ENCODE assay signal across 19 cellular contexts in genomic region chr12:15996948-15997347, GRCh38.
DNase-seq lines count a peak whose midpoint lies in the region; ATAC-seq, FAIRE-seq and TF ChIP-seq lines count a peak whose summit lies in the region.
"Had no signal": no experiment of that assay in that cellular context is flagged by ENCODE, and none has a peak within 500 bp of the region (broad histone marks: within the 10 kb centered on the region; RNA-seq: fewer than 3 reads in every experiment).

No MANE protein-coding gene starts in this region.

- no peaks in the 10 kb centered on the region for H3K9me2 ChIP-seq in PC-3 (replicated peaks; ENCODE audit: low read length)

- H3K4me3 Mint-ChIP-seq in natural killer cell treated with Interleukin-12 subunit alpha and Interleukin-12 subunit beta and Interleukin-15 and Interleukin-18, amount 100 ng/mL, for 72 hours = no peak overlapping the region
- no peak overlapping the region for H3K4me3 Mint-ChIP-seq in activated T-helper 1 cell treated with anti-CD3 and anti-CD28 coated beads, Interleukin-12 subunit alpha, Interleukin-12 subunit beta, Interleukin-2, Interleukin-4 antibody, amounts not matched to agents 30 ng/mL and 10 ng/mL and 1 ng/mL, durations not matched to agents 14 hours and 24 hours and 36 hours
- H3K4me3 Mint-ChIP-seq: CD14-positive monocyte; CD8-positive, alpha-beta T cell; H9 had no signal

- peak; percentile 62 for FAIRE-seq in small intestine (lab: Jason Lieb, UNC)
- FAIRE-seq: A549, GM19239, HepG2, HTR-8/SVneo had no signal

- no peak overlapping the region for H3K9ac ChIP-seq in PC-3 (ENCODE audit: low read length)

- peaks cover 10% of the 10 kb centered on the region for H3K36me3 Mint-ChIP-seq in natural killer cell treated with Interleukin-12 subunit alpha and Interleukin-12 subunit beta and Interleukin-15 and Interleukin-18, amount 100 ng/mL, for 72 hours
- H3K36me3 Mint-ChIP-seq in activated T-helper 1 cell treated with anti-CD3 and anti-CD28 coated beads, Interleukin-12 subunit alpha, Interleukin-12 subunit beta, Interleukin-2, Interleukin-4 antibody, amounts not matched to agents 30 ng/mL and 10 ng/mL and 1 ng/mL, durations not matched to agents 14 hours and 24 hours and 36 hours (ENCODE audit: low read depth) = no peaks in the 10 kb centered on the region

- H3K27ac Mint-ChIP-seq in natural killer cell treated with Interleukin-12 subunit alpha and Interleukin-12 subunit beta and Interleukin-15 and Interleukin-18, amount 100 ng/mL, for 72 hours = no peak overlapping the region
- no peak overlapping the region for H3K27ac Mint-ChIP-seq in activated T-helper 1 cell treated with anti-CD3 and anti-CD28 coated beads, Interleukin-12 subunit alpha, Interleukin-12 subunit beta, Interleukin-2, Interleukin-4 antibody, amounts not matched to agents 30 ng/mL and 10 ng/mL and 1 ng/mL, durations not matched to agents 14 hours and 24 hours and 36 hours
- H3K27ac Mint-ChIP-seq: CD14-positive monocyte; CD8-positive, alpha-beta T cell; H9 had no signal

- H3K4me1 ChIP-seq in PC-3 (ENCODE audit: insufficient read depth, low read length) (no peaks in the 10 kb centered on the region), small intestine (ENCODE audit: control insufficient read depth in 2 of 2, insufficient read depth in 1 of 2, low read depth in 1 of 2, low read length in 1 of 2) (no peaks in the 10 kb centered on the region)
- H3K4me1 ChIP-seq: A549, Caco-2 had no signal

- intact Hi-C loops in PC-3 (cut with micrococcal nuclease) = no loop called here
- intact Hi-C loops in left colon (cut with DNase I, micrococcal nuclease) = no loop called here
- intact Hi-C loops in activated T-helper 1 cell treated with anti-CD3 and anti-CD28 coated beads, Interleukin-12 subunit alpha, Interleukin-12 subunit beta, Interleukin-2, Interleukin-4 antibody, amounts not matched to agents 30 ng/mL and 10 ng/mL and 1 ng/mL, durations not matched to agents 14 hours and 24 hours and 36 hours (cut with micrococcal nuclease) = no loop called here

- ATAC-seq in PC-3 (peak; percentile 38), left colon (peak; percentile 92)
- ATAC-seq in natural killer cell treated with Interleukin-12 subunit alpha and Interleukin-12 subunit beta and Interleukin-15 and Interleukin-18, amount 100 ng/mL, for 72 hours = no peak
- ATAC-seq: CD8-positive, alpha-beta T cell; HepG2 had no signal

- H3K4me1 Mint-ChIP-seq in natural killer cell treated with Interleukin-12 subunit alpha and Interleukin-12 subunit beta and Interleukin-15 and Interleukin-18, amount 100 ng/mL, for 72 hours (ENCODE audit: low read depth in 2 of 2) = peaks cover 0 to 3% of the 10 kb centered on the region in 2 donors
- H3K4me1 Mint-ChIP-seq in activated T-helper 1 cell treated with anti-CD3 and anti-CD28 coated beads, Interleukin-12 subunit alpha, Interleukin-12 subunit beta, Interleukin-2, Interleukin-4 antibody, amounts not matched to agents 30 ng/mL and 10 ng/mL and 1 ng/mL, durations not matched to agents 14 hours and 24 hours and 36 hours (ENCODE audit: low read depth) = no peaks in the 10 kb centered on the region
- H3K4me1 Mint-ChIP-seq: CD14-positive monocyte, H9 had no signal

- DNase-seq in PC-3 = no peak
- DNase-seq in fibroblast of peridontal ligament (ENCODE audit: extremely low read depth) = peak; percentile 8
- DNase-seq in left colon = no peak
- DNase-seq in small intestine = peak; percentile 71
- DNase-seq in epidermal melanocyte (ENCODE audit: insufficient read length, low spot score) = no peak
- no peak for DNase-seq in natural killer cell treated with Interleukin-12 subunit alpha and Interleukin-12 subunit beta and Interleukin-15 and Interleukin-18, amount 100 ng/mL, for 72 hours (ENCODE audit: low spot score)
- no peak for DNase-seq in activated T-helper 1 cell treated with anti-CD3 and anti-CD28 coated beads, Interleukin-12 subunit alpha, Interleukin-12 subunit beta, Interleukin-2, Interleukin-4 antibody, amounts not matched to agents 30 ng/mL and 10 ng/mL and 1 ng/mL, durations not matched to agents 14 hours and 24 hours and 36 hours (ENCODE audit: low spot score)
- DNase-seq in NCI-H524 treated with DMSO at 0.1 percent for 48 hours (lab: John Stamatoyannopoulos, UW) = no peak
- DNase-seq: CD8-positive, alpha-beta T cell; DND-41; GF-D8; GOT3 had no signal

- H3K27ac ChIP-seq in PC-3 (ENCODE audit: low read length) (no peak overlapping the region), small intestine (ENCODE audit: low read depth in 1 of 2, low read length in 1 of 2) (no peak overlapping the region)
- H3K27ac ChIP-seq: A549 had no signal

- H3K9me3 Mint-ChIP-seq in natural killer cell treated with Interleukin-12 subunit alpha and Interleukin-12 subunit beta and Interleukin-15 and Interleukin-18, amount 100 ng/mL, for 72 hours = no peaks in the 10 kb centered on the region
- no peaks in the 10 kb centered on the region for H3K9me3 Mint-ChIP-seq in activated T-helper 1 cell treated with anti-CD3 and anti-CD28 coated beads, Interleukin-12 subunit alpha, Interleukin-12 subunit beta, Interleukin-2, Interleukin-4 antibody, amounts not matched to agents 30 ng/mL and 10 ng/mL and 1 ng/mL, durations not matched to agents 14 hours and 24 hours and 36 hours
- H3K9me3 Mint-ChIP-seq: CD14-positive monocyte; CD8-positive, alpha-beta T cell; H9 had no signal

- no peaks in the 10 kb centered on the region for H4K20me1 ChIP-seq in PC-3 (ENCODE audit: low read length)

- no peak overlapping the region for H3K4me2 ChIP-seq in PC-3 (ENCODE audit: low read length)
- H3K4me2 ChIP-seq: A549 had no signal

- H3K4me3 ChIP-seq in PC-3 (ENCODE audit: low read length) (no peak overlapping the region), small intestine (ENCODE audit: low read depth in 1 of 2, low read length in 2 of 2) (no peak overlapping the region)
- H3K4me3 ChIP-seq: A549 had no signal

- no peaks in the 10 kb centered on the region for H3F3A ChIP-seq in PC-3 (ENCODE audit: low read length, unreplicated experiment)

- no peak for TF ChIP-seq CTCF in PC-3 (conservative IDR thresholded peaks at IDR 0.05; ENCODE audit: low read depth, low read length)

- H3K9me3 ChIP-seq in PC-3 (ENCODE audit: low read length) (no peaks in the 10 kb centered on the region), small intestine (ENCODE audit: control insufficient read depth, low read depth) (no peaks in the 10 kb centered on the region)
- H3K9me3 ChIP-seq: A549, Caco-2 had no signal

- no peaks in the 10 kb centered on the region for H3K79me2 ChIP-seq in PC-3 (ENCODE audit: low read length)

- WGBS in small intestine, 3 donors = 17 to 63% (median 57%) methylated on average over 1 of the region's 1 CpG

- H3K27me3 Mint-ChIP-seq in natural killer cell treated with Interleukin-12 subunit alpha and Interleukin-12 subunit beta and Interleukin-15 and Interleukin-18, amount 100 ng/mL, for 72 hours = no peaks in the 10 kb centered on the region
- no peaks in the 10 kb centered on the region for H3K27me3 Mint-ChIP-seq in activated T-helper 1 cell treated with anti-CD3 and anti-CD28 coated beads, Interleukin-12 subunit alpha, Interleukin-12 subunit beta, Interleukin-2, Interleukin-4 antibody, amounts not matched to agents 30 ng/mL and 10 ng/mL and 1 ng/mL, durations not matched to agents 14 hours and 24 hours and 36 hours (ENCODE audit: insufficient read depth)

- BruUV-seq in PC-3 (replicated peaks; lab: Mats Ljungman, UMichigan) = no TSS peak

- H3K36me3 ChIP-seq in PC-3 (ENCODE audit: low read depth, low read length) (no peaks in the 10 kb centered on the region), small intestine (ENCODE audit: control insufficient read depth in 2 of 2, insufficient read depth in 2 of 2, low read length in 2 of 2) (peaks cover 0 to 4% of the 10 kb centered on the region in 2 donors)

- no peak overlapping the region for H2AFZ ChIP-seq in PC-3 (ENCODE audit: low read length)

- H3K27me3 ChIP-seq in PC-3 (ENCODE audit: low read length) (no peaks in the 10 kb centered on the region), small intestine (ENCODE audit: control insufficient read depth in 2 of 2, insufficient read depth in 2 of 2, low read length in 2 of 2) (no peaks in the 10 kb centered on the region)

- CTCF ChIA-PET in PC-3 (lab: Charles Lee) = no interaction called here

- POLR2A ChIA-PET in PC-3 (lab: Charles Lee; ENCODE audit: unreplicated experiment) = no interaction called here

Comparison
In these comparisons a context has a peak if more than half of its experiments do, and no peak if none do; other contexts are left out.
1. ATAC-seq: peak in PC-3 (single experiment) and left colon (single experiment); none in natural killer cell treated with Interleukin-12 subunit alpha and Interleukin-12 subunit beta and Interleukin-15 and Interleukin-18, amount 100 ng/mL, for 72 hours (0 of 2).
2. DNase-seq: peak in fibroblast of peridontal ligament (single experiment) and small intestine (single experiment); none in PC-3 (single experiment), left colon (0 of 2), epidermal melanocyte (single experiment), natural killer cell treated with Interleukin-12 subunit alpha and Interleukin-12 subunit beta and Interleukin-15 and Interleukin-18, amount 100 ng/mL, for 72 hours (single experiment), activated T-helper 1 cell treated with anti-CD3 and anti-CD28 coated beads, Interleukin-12 subunit alpha, Interleukin-12 subunit beta, Interleukin-2, Interleukin-4 antibody, amounts not matched to agents 30 ng/mL and 10 ng/mL and 1 ng/mL, durations not matched to agents 14 hours and 24 hours and 36 hours (single experiment) and NCI-H524 treated with DMSO at 0.1 percent for 48 hours (single experiment).